In the genomic region with DNA sequence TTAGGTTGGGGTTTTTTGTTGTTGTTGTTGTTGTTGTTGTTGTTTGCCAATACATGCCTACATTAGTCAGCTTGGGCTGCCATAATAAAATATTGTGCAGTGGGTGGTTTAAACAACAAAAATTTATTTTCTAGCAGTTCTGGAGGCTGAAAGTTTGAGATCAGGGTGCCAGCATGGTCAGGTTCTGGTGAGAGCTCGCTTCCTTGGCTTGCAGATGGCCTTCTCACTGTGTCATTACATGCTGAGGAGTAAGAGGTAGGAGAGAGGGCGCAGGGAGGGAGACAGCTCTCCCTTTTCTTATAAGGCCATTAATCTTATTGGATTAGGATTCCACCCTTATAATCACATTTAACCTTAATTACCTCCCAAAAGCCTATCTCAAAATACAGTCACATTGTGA, we compare ENCODE assay signal across 27 cellular contexts.
"Had no signal": no experiment of that assay in that cellular context is flagged by ENCODE, and none has a peak within 500 bp of the region (broad histone marks: within the 10 kb centered on the region; RNA-seq: fewer than 3 reads in every experiment).

No MANE protein-coding gene starts in this region.

- H3K4me3 ChIP-seq: ascending aorta, breast epithelium, cardiac muscle cell, colonic mucosa, gastrocnemius medialis, heart left ventricle had no signal

- H3K27me3 ChIP-seq: ascending aorta, breast epithelium, cardiac muscle cell, colonic mucosa, foreskin keratinocyte, gastrocnemius medialis, heart left ventricle had no signal

- H3K36me3 ChIP-seq: ascending aorta, breast epithelium, cardiac muscle cell, colonic mucosa, gastrocnemius medialis, heart left ventricle had no signal

- DNase-seq: activated CD4-positive, alpha-beta memory T cell treated with anti-CD3 and anti-CD28 coated beads for 36 hours; activated CD4-positive, alpha-beta T cell treated with anti-CD3 and anti-CD28 coated beads for 36 hours; activated CD4-positive, alpha-beta T cell treated with anti-CD3 and anti-CD28 coated beads, Interleukin-2, amount 10 ng/mL, durations not matched to agents 24 days and 14 days; activated CD4-positive, CD25-positive, alpha-beta regulatory T cell; activated CD4-positive, CD25-positive, alpha-beta regulatory T cell treated with anti-CD3 and anti-CD28 coated beads, Interleukin-2, amount 50 U/mL, for 72 hours; activated CD8-positive, alpha-beta memory T cell treated with anti-CD3 and anti-CD28 coated beads, Interleukin-2, amount 50 U/mL, for 48 hours; activated CD8-positive, alpha-beta T cell treated with anti-CD3 and anti-CD28 coated beads, Interleukin-2, amount 10 ng/mL, durations not matched to agents 7 days and 5 days; activated gamma-delta T cell; activated naive CD4-positive, alpha-beta T cell; activated naive CD4-positive, alpha-beta T cell treated with anti-CD3 and anti-CD28 coated beads, Interleukin-2, amount 10 ng/mL, durations not matched to agents 7 days and 5 days; activated naive CD8-positive, alpha-beta T cell treated with anti-CD3 and anti-CD28 coated beads, Interleukin-2, amount 10 ng/mL, durations not matched to agents 7 days and 5 days; activated T-cell treated with anti-CD3 and anti-CD28 coated beads for 4 hours; activated T-cell treated with anti-CD3 and anti-CD28 coated beads, Interleukin-2, amount 50 U/mL, for 24 hours; activated T-cell treated with anti-CD3 and anti-CD28 coated beads, Interleukin-2, amount 50 U/mL, for 72 hours; central memory CD4-positive, alpha-beta T cell; cerebellar nuclear complex; colonic mucosa; effector CD8-positive, alpha-beta T cell; foreskin keratinocyte; gastrocnemius medialis; glutamatergic neuron; heart left ventricle; T-helper 17 cell; T1000 had no signal

- H3K4me1 ChIP-seq: ascending aorta, breast epithelium, colonic mucosa, foreskin keratinocyte, gastrocnemius medialis, heart left ventricle had no signal

- H3K9me3 ChIP-seq: colonic mucosa had no signal

- H3K27ac ChIP-seq: ascending aorta, breast epithelium, cardiac muscle cell, colonic mucosa, foreskin keratinocyte, gastrocnemius medialis, heart left ventricle had no signal
